In genomic region chr9:123686131-123686848, GRCh38 we compare ENCODE assay signal across 1 cellular context.
A peak's percentile ranks its signal among the peaks of the same experiment; 100 is the strongest.
TF ChIP-seq lines count a peak whose summit lies in the region.

No MANE protein-coding gene starts in this region.

TF ChIP-seq in HEK293, 187 proteins besides CTCF, POLR2A, EP300 and RAD21 (continued from another document):
- no peak for TF ChIP-seq ZNF280C (tag by site-specific recombination; IDR thresholded peaks at IDR 0.05)
- no peak for TF ChIP-seq ZNF138 (tag by site-specific recombination; IDR thresholded peaks at IDR 0.05; ENCODE audit: borderline replicate concordance)
- 0 out of 2 replicates have a peak, but pooled peaks have one; percentile 50 for TF ChIP-seq ZNF2 (tag by site-specific recombination; IDR thresholded peaks at IDR 0.05)
- TF ChIP-seq ZNF391 (tag by site-specific recombination; IDR thresholded peaks at IDR 0.05; ENCODE audit: borderline replicate concordance, low read depth) = no peak
- TF ChIP-seq ZNF692 (tag by site-specific recombination; IDR thresholded peaks at IDR 0.05) = 0 out of 2 replicates have a peak, but pooled peaks have one; percentile 12
- TF ChIP-seq ATF2 (tag by site-specific recombination; IDR thresholded peaks at IDR 0.05; ENCODE audit: low read depth) = no peak
- peak; percentile 83 for TF ChIP-seq ZNF580 (tag by site-specific recombination; IDR thresholded peaks at IDR 0.05)
- TF ChIP-seq ZSCAN18 (tag by site-specific recombination; IDR thresholded peaks at IDR 0.05) = no peak
- 0 out of 2 replicates have a peak, but pooled peaks have one; percentile 39 for TF ChIP-seq ZNF24 (tag by site-specific recombination; IDR thresholded peaks at IDR 0.05)
- peak; percentile 25; the same call in 1 of the 2 replicates for TF ChIP-seq ZNF664 (tag by site-specific recombination; IDR thresholded peaks at IDR 0.05)
- no peak for TF ChIP-seq GLIS1 (tag by site-specific recombination; IDR thresholded peaks at IDR 0.05)
- TF ChIP-seq REST (tag by site-specific recombination; IDR thresholded peaks at IDR 0.05) = no peak
- peak; percentile 36; the same call in 1 of the 2 replicates for TF ChIP-seq KLF8 (tag by site-specific recombination; IDR thresholded peaks at IDR 0.05)
- peak; percentile 37; the same call in 1 of the 2 replicates for TF ChIP-seq ZNF513 (tag by site-specific recombination; IDR thresholded peaks at IDR 0.05)
- TF ChIP-seq ZNF639 (tag by site-specific recombination; IDR thresholded peaks at IDR 0.05) = no peak
- peak; percentile 81 for TF ChIP-seq FEZF1 (tag by site-specific recombination; IDR thresholded peaks at IDR 0.05)
- peak; percentile 93 for TF ChIP-seq PRDM6 (tag by site-specific recombination; IDR thresholded peaks at IDR 0.05)
